12 cellular contexts compared by ENCODE assay signal in genomic region chr10:63603709-63604445, GRCh38.
DNase-seq lines count a peak whose midpoint lies in the region; ATAC-seq and TF ChIP-seq lines count a peak whose summit lies in the region.
"Had no signal": no experiment of that assay in that cellular context is flagged by ENCODE, and none has a peak within 500 bp of the region (broad histone marks: within the 10 kb centered on the region; RNA-seq: fewer than 3 reads in every experiment).

No MANE protein-coding gene starts in this region.

- intact Hi-C loops in left colon (cut with DNase I, micrococcal nuclease) (no loop called here), Caco-2 (cut with micrococcal nuclease; ENCODE audit: unreplicated experiment) (no loop called here)

- H3K27me3 ChIP-seq in Caco-2 (replicated peaks; ENCODE audit: control insufficient read depth, insufficient read depth, low read length), result no peaks in the 10 kb centered on the region

- ATAC-seq in GM18505 (IDR thresholded peaks at IDR 0.05; ENCODE audit: unreplicated experiment) (peak; percentile 72), GM21717 (IDR thresholded peaks at IDR 0.05; ENCODE audit: unreplicated experiment) (peak; percentile 79), HG03558 (IDR thresholded peaks at IDR 0.05; ENCODE audit: extremely low read depth, unreplicated experiment) (peak; percentile 56), left colon (peak; percentile 17)

- DNase-seq in left colon (no peak), NCI-H1092 treated with DMSO at 0.1 percent for 48 hours (lab: John Stamatoyannopoulos, UW) (no peak), Caco-2 (no peak)
- DNase-seq in stimulated activated CD4-positive, alpha-beta T cell treated with anti-CD3 and anti-CD28 coated beads, Interleukin-1b, Interleukin-23, amount 100 ng/mL, for 48 hours, result no peak
- DNase-seq in activated CD8-positive, alpha-beta memory T cell treated with anti-CD3 and anti-CD28 coated beads for 24 hours, result no peak
- DNase-seq: COR-L47, islet precursor cell, NCI-H774 had no signal

- no peaks in the 10 kb centered on the region for H3K27me3 Mint-ChIP-seq in Caco-2 (ENCODE audit: insufficient read depth, unreplicated experiment)

- BruUV-seq in Caco-2 (replicated peaks; lab: Mats Ljungman, UMichigan), result no TSS peak

- CTCF ChIA-PET in Caco-2 (lab: Charles Lee), result no interaction called here

- H3K4me3 ChIP-seq in Caco-2 (ENCODE audit: low read depth, low read length), result no peak overlapping the region

- H3K36me3 Mint-ChIP-seq in Caco-2 (ENCODE audit: insufficient read depth, unreplicated experiment), result peaks cover 27% of the 10 kb centered on the region

- no peak for TF ChIP-seq POLR2A in GM18505 (IDR thresholded peaks at IDR 0.05; ENCODE audit: borderline replicate concordance, extremely low read depth, insufficient read depth, insufficient read length)

- H3K9me3 Mint-ChIP-seq in Caco-2 (ENCODE audit: unreplicated experiment), result no peaks in the 10 kb centered on the region
- H3K9me3 Mint-ChIP-seq: T-helper 2 cell treated with Interferon-gamma antibody and Interleukin-4, amounts not matched to agents 5 μg/mL and 100 μg/mL, for 36 hours had no signal

- H3K27ac Mint-ChIP-seq in Caco-2 (ENCODE audit: unreplicated experiment), result no peak overlapping the region
- H3K27ac Mint-ChIP-seq: T-helper 2 cell treated with Interferon-gamma antibody and Interleukin-4, amounts not matched to agents 5 μg/mL and 100 μg/mL, for 36 hours had no signal

- POLR2A ChIA-PET in Caco-2 (lab: Charles Lee), result no interaction called here

- no peak overlapping the region for H3K4me3 Mint-ChIP-seq in Caco-2 (ENCODE audit: unreplicated experiment)
- H3K4me3 Mint-ChIP-seq: T-helper 2 cell treated with Interferon-gamma antibody and Interleukin-4, amounts not matched to agents 5 μg/mL and 100 μg/mL, for 36 hours had no signal

- no peak for TF ChIP-seq CTCF in Caco-2 (IDR thresholded peaks at IDR 0.05; ENCODE audit: insufficient read depth in 1 of 2, low read depth in 1 of 2, low read length in 1 of 2, severe bottlenecking in 1 of 2, unreplicated experiment in 1 of 2)

- no peaks in the 10 kb centered on the region for H3K36me3 ChIP-seq in Caco-2 (ENCODE audit: control insufficient read depth, insufficient read depth, low read length)

- H3K4me1 ChIP-seq in Caco-2, result no peaks in the 10 kb centered on the region; the same call in 1 of the 2 replicates

- H3K4me1 Mint-ChIP-seq in Caco-2 (ENCODE audit: low read depth, unreplicated experiment), result no peaks in the 10 kb centered on the region

- H3K9me3 ChIP-seq in Caco-2, result no peaks in the 10 kb centered on the region

Comparison
In these comparisons a context has a peak if more than half of its experiments do, and no peak if none do; other contexts are left out.
1. ATAC-seq: peak in every context shown above with its lines; median percentile 79 in GM21717; 72 in GM18505; 56 in HG03558; 17 in left colon.